ENCODE assay signal across 29 cellular contexts in genomic region chr4:58564695-58565094, GRCh38.
"Had no signal": no experiment of that assay in that cellular context is flagged by ENCODE, and none has a peak within 500 bp of the region (broad histone marks: within the 10 kb centered on the region; RNA-seq: fewer than 3 reads in every experiment).

No MANE protein-coding gene starts in this region.

- H3K4me3 ChIP-seq: coronary artery, esophagus squamous epithelium, heart right ventricle, prostate gland, right atrium auricular region, smooth muscle cell, stomach, testis, tibial artery had no signal

- H3K27ac Mint-ChIP-seq: effector memory CD8-positive, alpha-beta T cell; naive thymus-derived CD4-positive, alpha-beta T cell; nephron; type B pancreatic cell had no signal

- H3K4me1 Mint-ChIP-seq: naive thymus-derived CD4-positive, alpha-beta T cell; nephron had no signal

- ATAC-seq: effector memory CD8-positive, alpha-beta T cell; heart right ventricle; left lobe of liver; naive thymus-derived CD4-positive, alpha-beta T cell; sciatic nerve had no signal

- DNase-seq: dermis blood vessel endothelial cell; effector memory CD8-positive, alpha-beta T cell; erythroblast; esophagus squamous epithelium; foreskin melanocyte; glutamatergic neuron; heart right ventricle; hypothalamus; kidney; mesenchymal stem cell; midbrain; naive thymus-derived CD4-positive, alpha-beta T cell; nucleus accumbens; stimulated activated CD4-positive, alpha-beta T cell treated with anti-CD3 and anti-CD28 coated beads, Interleukin-12 subunit alpha, Interleukin-12 subunit beta, amount 100 ng/mL, for 4 hours; stimulated activated CD4-positive, alpha-beta T cell treated with anti-CD3 and anti-CD28 coated beads, Interleukin-1b, Interleukin-23, amount 100 ng/mL, for 48 hours; stimulated activated CD4-positive, alpha-beta T cell treated with anti-CD3 and anti-CD28 coated beads, Interleukin-4, amount 100 ng/mL, for 1 hour; stimulated activated CD8-positive, alpha-beta memory T cell treated with anti-CD3 and anti-CD28 coated beads, Interleukin-4, amount 100 ng/mL, for 48 hours; stimulated activated naive CD4-positive, alpha-beta T cell; stomach; testis; tibial artery had no signal

- H3K27ac ChIP-seq: coronary artery, esophagus squamous epithelium, heart right ventricle, prostate gland, right atrium auricular region, stomach, testis, tibial artery had no signal

- H3K4me1 ChIP-seq: esophagus squamous epithelium, heart right ventricle, prostate gland, right atrium auricular region, stomach, testis, tibial artery had no signal

- H3K27me3 ChIP-seq: esophagus squamous epithelium, heart right ventricle, right atrium auricular region, stomach, testis, tibial artery had no signal

- H3K4me2 ChIP-seq: smooth muscle cell had no signal

- H3K9me3 Mint-ChIP-seq: nephron, type B pancreatic cell had no signal

- H3K4me3 Mint-ChIP-seq: effector memory CD8-positive, alpha-beta T cell; naive thymus-derived CD4-positive, alpha-beta T cell; nephron; type B pancreatic cell had no signal

- H3K9me3 ChIP-seq: esophagus squamous epithelium, prostate gland, right atrium auricular region, testis, tibial artery had no signal

- H3K27me3 Mint-ChIP-seq: effector memory CD8-positive, alpha-beta T cell; naive thymus-derived CD4-positive, alpha-beta T cell; type B pancreatic cell had no signal

- H3K36me3 ChIP-seq: esophagus squamous epithelium, heart right ventricle, prostate gland, right atrium auricular region, stomach, tibial artery had no signal

- H3K36me3 Mint-ChIP-seq: naive thymus-derived CD4-positive, alpha-beta T cell; type B pancreatic cell had no signal
